8 cellular contexts compared by ENCODE assay signal in the genomic region with DNA sequence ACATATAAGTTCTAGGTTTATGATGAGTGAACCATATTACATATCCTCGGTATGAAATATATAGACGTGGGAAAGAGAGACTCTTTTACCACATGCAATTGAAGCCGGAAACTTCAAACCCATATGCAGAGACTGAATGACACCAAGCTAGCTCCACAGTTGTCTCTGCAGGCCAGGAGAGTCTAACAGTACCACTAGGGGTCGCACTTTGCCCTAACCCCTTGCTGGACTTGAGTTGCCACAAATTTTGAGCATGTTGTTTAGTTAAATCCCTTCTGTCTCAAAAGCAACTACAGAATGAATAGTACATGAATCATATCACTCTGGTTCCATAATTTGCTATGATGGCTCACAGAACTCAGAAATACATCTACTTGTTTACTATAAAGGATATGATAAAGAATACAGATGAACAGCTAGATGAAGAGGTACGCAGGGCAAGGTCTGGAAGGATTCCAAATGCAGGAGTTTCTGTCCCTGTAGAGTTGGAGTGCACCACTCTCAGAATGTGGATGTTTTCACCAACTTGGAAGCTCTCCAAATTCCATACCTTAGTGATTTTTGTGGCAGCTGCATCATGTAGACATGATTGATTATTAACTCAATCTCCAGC.
DNase-seq lines count a peak whose midpoint lies in the region; ATAC-seq and TF ChIP-seq lines count a peak whose summit lies in the region.

No MANE protein-coding gene starts in this region.

- H3K4me3 Mint-ChIP-seq in stimulated activated memory B cell treated with anti-CD40 and anti-IgM and Interleukin-4, amounts not matched to agents 10 μg/mL and 1 μg/mL and 100 μg/mL, for 72 hours, result no peak overlapping the region

- peaks cover 28% of the 10 kb centered on the region for H3K27me3 Mint-ChIP-seq in stimulated activated memory B cell treated with anti-CD40 and anti-IgM and Interleukin-4, amounts not matched to agents 10 μg/mL and 1 μg/mL and 100 μg/mL, for 72 hours

- H3K4me1 ChIP-seq in NT2/D1 (ENCODE audit: insufficient read depth, insufficient read length) (no peaks in the 10 kb centered on the region), hepatocyte (ENCODE audit: insufficient read depth) (no peaks in the 10 kb centered on the region)

- ATAC-seq in GM18873 (IDR thresholded peaks at IDR 0.05; ENCODE audit: low FRiP score, unreplicated experiment), result peak; percentile 67
- peak; percentile 81 for ATAC-seq in HG03108 (IDR thresholded peaks at IDR 0.05; ENCODE audit: unreplicated experiment)
- ATAC-seq in stimulated activated memory B cell treated with anti-CD40 and anti-IgM and Interleukin-4, amounts not matched to agents 10 μg/mL and 1 μg/mL and 100 μg/mL, for 72 hours, result no peak

- H3K36me3 ChIP-seq in NT2/D1 (ENCODE audit: insufficient read depth, insufficient read length, low read length), result no peaks in the 10 kb centered on the region
- H3K36me3 ChIP-seq in hepatocyte (replicated peaks; ENCODE audit: insufficient read depth, low read depth), result no peaks in the 10 kb centered on the region

- no peaks in the 10 kb centered on the region for H3K9me3 Mint-ChIP-seq in stimulated activated memory B cell treated with anti-CD40 and anti-IgM and Interleukin-4, amounts not matched to agents 10 μg/mL and 1 μg/mL and 100 μg/mL, for 72 hours

- H3K27me3 ChIP-seq in NT2/D1 (ENCODE audit: insufficient read depth, insufficient read length), result no peaks in the 10 kb centered on the region
- no peaks in the 10 kb centered on the region for H3K27me3 ChIP-seq in hepatocyte

- H4K20me1 ChIP-seq in hepatocyte (ENCODE audit: insufficient read depth, poor library complexity, severe bottlenecking), result no peaks in the 10 kb centered on the region

- no peak overlapping the region for H3K4me3 ChIP-seq in NT2/D1 (ENCODE audit: insufficient read length, low read depth)
- H3K4me3 ChIP-seq in hepatocyte, result no peak overlapping the region

- no peaks in the 10 kb centered on the region for H3K79me2 ChIP-seq in hepatocyte

- peak; percentile 54 for TF ChIP-seq CTCF in hepatocyte (IDR thresholded peaks at IDR 0.05; ENCODE audit: poor library complexity)

- H3K27ac Mint-ChIP-seq in stimulated activated memory B cell treated with anti-CD40 and anti-IgM and Interleukin-4, amounts not matched to agents 10 μg/mL and 1 μg/mL and 100 μg/mL, for 72 hours, result no peak overlapping the region

- no peak overlapping the region for H3K27ac ChIP-seq in hepatocyte

- H3K9me2 ChIP-seq in hepatocyte (replicated peaks; ENCODE audit: insufficient read depth), result no peaks in the 10 kb centered on the region

- no peak overlapping the region for H3K4me2 ChIP-seq in hepatocyte

- 29% methylated on average over 5 of the region's 5 CpGs for WGBS in hepatocyte (ENCODE audit: low lambda C conversion rate, missing lambda C conversion rate)

- no peak overlapping the region for H3K9ac ChIP-seq in NT2/D1 (ENCODE audit: insufficient read length, low read depth)

- DNase-seq in COR-L47 (lab: John Stamatoyannopoulos, UW) (peak; percentile 28), NT2/D1 (ENCODE audit: low read depth, low spot score) (peak; percentile 81), hepatocyte (ENCODE audit: low spot score) (peak; percentile 61)
- DNase-seq in activated T-cell treated with anti-CD3 and anti-CD28 coated beads, Interleukin-2, amount 50 U/mL, for 48 hours, result peak; percentile 58 to 66
- DNase-seq in stimulated activated CD4-positive, alpha-beta T cell treated with anti-CD3 and anti-CD28 coated beads, Interleukin-4, amount 100 ng/mL, for 24 hours, result peak; percentile 49

- no peaks in the 10 kb centered on the region for H3K4me1 Mint-ChIP-seq in stimulated activated memory B cell treated with anti-CD40 and anti-IgM and Interleukin-4, amounts not matched to agents 10 μg/mL and 1 μg/mL and 100 μg/mL, for 72 hours

- H3K36me3 Mint-ChIP-seq in stimulated activated memory B cell treated with anti-CD40 and anti-IgM and Interleukin-4, amounts not matched to agents 10 μg/mL and 1 μg/mL and 100 μg/mL, for 72 hours, result no peaks in the 10 kb centered on the region

- no peak overlapping the region for H2AFZ ChIP-seq in hepatocyte

- H3K9me3 ChIP-seq in NT2/D1 (ENCODE audit: insufficient read depth, low read length), result no peaks in the 10 kb centered on the region
- no peaks in the 10 kb centered on the region for H3K9me3 ChIP-seq in hepatocyte (ENCODE audit: low read depth)

Comparison
In these comparisons a context has a peak if more than half of its experiments do, and no peak if none do; other contexts are left out.
1. DNase-seq: peak in every context shown above with its lines; median percentile 81 in NT2/D1; 62 in activated T-cell treated with anti-CD3 and anti-CD28 coated beads, Interleukin-2, amount 50 U/mL, for 48 hours; 61 in hepatocyte; 49 in stimulated activated CD4-positive, alpha-beta T cell treated with anti-CD3 and anti-CD28 coated beads, Interleukin-4, amount 100 ng/mL, for 24 hours; 28 in COR-L47.